ENCODE assay signal across 12 cellular contexts in the genomic region with DNA sequence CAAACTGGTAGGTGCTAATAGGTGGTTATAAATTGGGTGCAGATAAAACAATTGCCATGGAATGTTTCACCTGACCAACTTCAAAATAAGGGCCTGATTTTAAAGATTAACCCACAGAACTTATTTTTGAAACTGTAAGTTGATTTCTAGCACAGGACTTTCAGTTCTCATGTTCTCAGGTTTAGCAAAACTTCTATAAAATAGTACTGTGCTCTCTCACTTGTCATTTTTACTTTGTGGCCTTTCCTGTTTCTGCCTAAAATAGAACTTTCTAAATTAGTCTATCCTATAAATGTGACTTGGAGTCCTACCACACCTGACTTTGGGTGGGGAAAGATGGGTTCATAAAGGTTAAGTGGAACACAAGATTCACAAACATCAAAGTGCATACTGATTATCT. TPM values are rescaled to one million over a fixed set of nuclear protein-coding genes. Genes with fewer than 3 reads are reported as not detected.
DNase-seq lines count a peak whose midpoint lies in the region; ATAC-seq and TF ChIP-seq lines count a peak whose summit lies in the region.
"Had no signal": no experiment of that assay in that cellular context is flagged by ENCODE, and none has a peak within 500 bp of the region (broad histone marks: within the 10 kb centered on the region; RNA-seq: fewer than 3 reads in every experiment).

No MANE protein-coding gene starts in this region.

- POLR2A ChIA-PET in CD8-positive, alpha-beta memory T cell (lab: Charles Lee), result no interaction called here

- H3K27ac ChIP-seq in CD8-positive, alpha-beta memory T cell (ENCODE audit: low read depth, low read length), result no peak overlapping the region
- H3K27ac ChIP-seq in gastroesophageal sphincter, result no peak overlapping the region
- H3K27ac ChIP-seq: SK-N-MC had no signal

- TF ChIP-seq POLR2A in gastroesophageal sphincter (IDR thresholded peaks at IDR 0.05), result no peak

- TF ChIP-seq CTCF in gastroesophageal sphincter (IDR thresholded peaks at IDR 0.05), result no peak

- H3K27me3 Mint-ChIP-seq in CD8-positive, alpha-beta memory T cell, result no peaks in the 10 kb centered on the region
- H3K27me3 Mint-ChIP-seq in T-helper 1 cell treated with Interleukin-12 subunit alpha and Interleukin-12 subunit beta and Interleukin-4 antibody, amounts not matched to agents 30 μg/mL and 1 μg/mL, for 36 hours (ENCODE audit: low read depth), result no peaks in the 10 kb centered on the region

- CTCF ChIA-PET in CD8-positive, alpha-beta memory T cell (lab: Charles Lee), result interaction anchor here (1.0 kb wide), 1 partner anchor 349 kb away, joined by 3 read pairs; no protein-coding TSS in a partner anchor

- DNase-seq in CD8-positive, alpha-beta memory T cell, result no peak
- DNase-seq in NCI-H2107 treated with DMSO at 0.1 percent for 48 hours (lab: John Stamatoyannopoulos, UW; ENCODE audit: unreplicated experiment) (no peak), DMS79 (lab: John Stamatoyannopoulos, UW) (no peak)
- DNase-seq in effector CD8-positive, alpha-beta T cell (lab: John Stamatoyannopoulos, UW), result no peak
- DNase-seq: NCI-H1417 had no signal

- peak overlapping the region in 7 of 8 donors; percentile 9 to 96 (median 77) for H3K27ac Mint-ChIP-seq in CD8-positive, alpha-beta memory T cell
- peak overlapping the region; percentile 34 for H3K27ac Mint-ChIP-seq in T-helper 1 cell treated with Interleukin-12 subunit alpha and Interleukin-12 subunit beta and Interleukin-4 antibody, amounts not matched to agents 30 μg/mL and 1 μg/mL, for 36 hours

- H3K4me3 ChIP-seq in CD8-positive, alpha-beta memory T cell (ENCODE audit: low read length), result no peak overlapping the region
- H3K4me3 ChIP-seq in gastroesophageal sphincter, result no peak overlapping the region
- H3K4me3 ChIP-seq: SK-N-MC had no signal

- H3K9me3 ChIP-seq in CD8-positive, alpha-beta memory T cell (ENCODE audit: low read length), result no peaks in the 10 kb centered on the region
- no peaks in the 10 kb centered on the region for H3K9me3 ChIP-seq in gastroesophageal sphincter

- H3K36me3 Mint-ChIP-seq in CD8-positive, alpha-beta memory T cell, result peaks cover 0 to 4% (median 2%) of the 10 kb centered on the region in 3 donors
- peaks cover 38% of the 10 kb centered on the region for H3K36me3 Mint-ChIP-seq in T-helper 1 cell treated with Interleukin-12 subunit alpha and Interleukin-12 subunit beta and Interleukin-4 antibody, amounts not matched to agents 30 μg/mL and 1 μg/mL, for 36 hours (ENCODE audit: low read depth)

- H3K36me3 ChIP-seq in CD8-positive, alpha-beta memory T cell (ENCODE audit: insufficient read depth, low read length), result no peaks in the 10 kb centered on the region
- H3K36me3 ChIP-seq in gastroesophageal sphincter, result no peaks in the 10 kb centered on the region

- peaks cover 53% of the 10 kb centered on the region for H3K4me1 ChIP-seq in CD8-positive, alpha-beta memory T cell (ENCODE audit: insufficient read depth, low read length)
- H3K4me1 ChIP-seq in gastroesophageal sphincter, result no peaks in the 10 kb centered on the region

- TF ChIP-seq EP300 in gastroesophageal sphincter (IDR thresholded peaks at IDR 0.05), result no peak

- no peaks in the 10 kb centered on the region for H3K27me3 ChIP-seq in CD8-positive, alpha-beta memory T cell (ENCODE audit: insufficient read depth, low read length, poor library complexity, severe bottlenecking)
- no peaks in the 10 kb centered on the region for H3K27me3 ChIP-seq in gastroesophageal sphincter

- H3K9me3 Mint-ChIP-seq in CD8-positive, alpha-beta memory T cell, result no peaks in the 10 kb centered on the region
- H3K9me3 Mint-ChIP-seq in T-helper 1 cell treated with Interleukin-12 subunit alpha and Interleukin-12 subunit beta and Interleukin-4 antibody, amounts not matched to agents 30 μg/mL and 1 μg/mL, for 36 hours, result peaks cover 16% of the 10 kb centered on the region

- peak overlapping the region in 6 of 7 donors; percentile 37 to 65 (median 60) for H3K4me3 Mint-ChIP-seq in CD8-positive, alpha-beta memory T cell
- H3K4me3 Mint-ChIP-seq in T-helper 1 cell treated with Interleukin-12 subunit alpha and Interleukin-12 subunit beta and Interleukin-4 antibody, amounts not matched to agents 30 μg/mL and 1 μg/mL, for 36 hours, result peak overlapping the region; percentile 61

- peaks cover 69 to 79% (median 75%) of the 10 kb centered on the region in 3 donors for H3K4me1 Mint-ChIP-seq in CD8-positive, alpha-beta memory T cell
- peaks cover 62% of the 10 kb centered on the region for H3K4me1 Mint-ChIP-seq in T-helper 1 cell treated with Interleukin-12 subunit alpha and Interleukin-12 subunit beta and Interleukin-4 antibody, amounts not matched to agents 30 μg/mL and 1 μg/mL, for 36 hours (ENCODE audit: low read depth)

- ATAC-seq in GM19035 (IDR thresholded peaks at IDR 0.05; ENCODE audit: unreplicated experiment) (peak; percentile 47), HG02884 (IDR thresholded peaks at IDR 0.05; ENCODE audit: unreplicated experiment) (peak; percentile 45), gastroesophageal sphincter (no peak)
- ATAC-seq: left lobe of liver had no signal

RNA-seq across cellular contexts. Expression of a gene that starts 38.8 kb away (rescaled TPM):
- 10 to 100 TPM; 14.1 to 14.8 TPM for total RNA-seq in CD8-positive, alpha-beta memory T cell
- polyA plus RNA-seq in CD8-positive, alpha-beta memory T cell, result 17.6 TPM
- total RNA-seq in gastroesophageal sphincter, result 1 to 10 TPM in 1 of 4 donors, under 1 TPM in 1, not detected in 2; 0.08 to 1.8 TPM
- total RNA-seq: H1 had no signal
- polyA plus RNA-seq: H1 had no signal

Comparison
In these comparisons a context has a peak if more than half of its experiments do, and no peak if none do; other contexts are left out.
1. RNA of a gene that starts 38.8 kb away (total RNA-seq): 14.1 to 14.8 TPM in CD8-positive, alpha-beta memory T cell; 0.08 to 1.8 TPM in gastroesophageal sphincter; every median in the first group is over 4 times any median in the second.